Comparison of ENCODE assay signal across 22 cellular contexts in genomic region chr11:61258546-61258945, GRCh38. TPM values are rescaled to one million over a fixed set of nuclear protein-coding genes. Genes with fewer than 3 reads are reported as not detected.
A peak's percentile ranks its signal among the peaks of the same experiment; 100 is the strongest.
DNase-seq lines count a peak whose midpoint lies in the region; ATAC-seq, FAIRE-seq and TF ChIP-seq lines count a peak whose summit lies in the region.
"Had no signal": no experiment of that assay in that cellular context is flagged by ENCODE, and none has a peak within 500 bp of the region (broad histone marks: within the 10 kb centered on the region; RNA-seq: fewer than 3 reads in every experiment).

No MANE protein-coding gene starts in this region.

- H3K4me1 ChIP-seq in HepG2 (ENCODE audit: insufficient read depth, low read length): peaks cover 8% of the 10 kb centered on the region; the same call in 1 of the 2 replicates
- no peaks in the 10 kb centered on the region for H3K4me1 ChIP-seq in right lobe of liver
- H3K4me1 ChIP-seq in BLaER1: peaks cover 20% of the 10 kb centered on the region
- H3K4me1 ChIP-seq in upper lobe of right lung: no peaks in the 10 kb centered on the region
- H3K4me1 ChIP-seq: A549, BE2C, Caco-2 had no signal

- TF ChIP-seq POLR2A in HepG2 (IDR thresholded peaks at IDR 0.05; ENCODE audit: insufficient read depth in 1 of 2, low read depth in 2 of 2, low read length in 2 of 2) (no peak), right lobe of liver (IDR thresholded peaks at IDR 0.05) (no peak)

- H3K27ac ChIP-seq in HepG2 (ENCODE audit: extremely low read length, insufficient read depth, low read length): no peak overlapping the region
- H3K27ac ChIP-seq in right lobe of liver: no peak overlapping the region
- H3K27ac ChIP-seq in BLaER1: 0 out of 2 replicates have a peak overlapping the region, but pooled peaks have one; percentile 6
- H3K27ac ChIP-seq in upper lobe of right lung: no peak overlapping the region
- H3K27ac ChIP-seq: 22Rv1; A549; BLaER1 treated with 17β-estradiol and CSF1 and Interleukin-3, amounts not matched to agents 10 nM and 100 nM; C4-2B had no signal

- peaks cover 11 to 46% of the 10 kb centered on the region in 2 experiments for H3K36me3 ChIP-seq in HepG2 (replicated peaks in 1 of 2; ENCODE audit: control insufficient read depth in 1 of 2, insufficient read depth in 2 of 2, low read length in 2 of 2)
- no peaks in the 10 kb centered on the region for H3K36me3 ChIP-seq in right lobe of liver
- H3K36me3 ChIP-seq in BLaER1: peaks cover 83% of the 10 kb centered on the region
- no peaks in the 10 kb centered on the region for H3K36me3 ChIP-seq in upper lobe of right lung
- H3K36me3 ChIP-seq: BE2C had no signal

- H3K79me2 ChIP-seq in HepG2 (ENCODE audit: insufficient read depth, low read length): no peaks in the 10 kb centered on the region

- H3K9me3 ChIP-seq in HepG2 (ENCODE audit: low read length) (no peaks in the 10 kb centered on the region), right lobe of liver (no peaks in the 10 kb centered on the region), BLaER1 (no peaks in the 10 kb centered on the region), upper lobe of right lung (no peaks in the 10 kb centered on the region)
- H3K9me3 ChIP-seq: A549; BE2C; BLaER1 treated with 17β-estradiol and CSF1 and Interleukin-3, amounts not matched to agents 10 nM and 100 nM; Caco-2 had no signal

- TF ChIP-seq CTCF in HepG2 (CRISPR knock-in tag; IDR thresholded peaks at IDR 0.05) (no peak), right lobe of liver (IDR thresholded peaks at IDR 0.05) (no peak), upper lobe of right lung (IDR thresholded peaks at IDR 0.05) (no peak)

- H3K27me3 ChIP-seq in HepG2 (ENCODE audit: control insufficient read depth in 1 of 2, insufficient read depth in 2 of 2, low read length in 2 of 2) (no peaks in the 10 kb centered on the region), right lobe of liver (no peaks in the 10 kb centered on the region), BLaER1 (no peaks in the 10 kb centered on the region), upper lobe of right lung (no peaks in the 10 kb centered on the region)
- H3K27me3 ChIP-seq: BE2C; BLaER1 treated with 17β-estradiol and CSF1 and Interleukin-3, amounts not matched to agents 10 nM and 100 nM had no signal

- H3K4me3 ChIP-seq in HepG2 (replicated peaks in 1 of 3; ENCODE audit: insufficient read depth in 1 of 3, low read depth in 2 of 3, low read length in 3 of 3) (no peak overlapping the region), right lobe of liver (no peak overlapping the region), BLaER1 (no peak overlapping the region), upper lobe of right lung (no peak overlapping the region)
- H3K4me3 ChIP-seq: A549; BLaER1 treated with 17β-estradiol and CSF1 and Interleukin-3, amounts not matched to agents 10 nM and 100 nM had no signal

- 97% methylated on average over 9 of the region's 9 CpGs for whole genome bisulfite sequencing in HepG2 (ENCODE audit: low lambda C conversion rate)
- WGBS in right lobe of liver (ENCODE audit: insufficient coverage, low coverage, low lambda C conversion rate, missing lambda C conversion rate): 81% methylated on average over 4 of the region's 9 CpGs

- no peak for DNase-seq in HepG2 (ENCODE audit: low spot score)
- no peak for DNase-seq in right lobe of liver
- DNase-seq in iPS-NIHi7 (ENCODE audit: extremely low spot score): peak; percentile 7
- DNase-seq in upper lobe of right lung: no peak
- DNase-seq in activated naive CD4-positive, alpha-beta T cell treated with anti-CD3 and anti-CD28 coated beads, Interleukin-2, amount 50 U/mL, for 16 hours: no peak
- DNase-seq in ACHN: no peak
- DNase-seq: BE2C; Caco-2; Calu3; CD4-positive, alpha-beta T cell; CD8-positive, alpha-beta T cell; DMS79 treated with DMSO at 0.1 percent for 48 hours; GF-D8 had no signal

- TF ChIP-seq RAD21 in HepG2 (CRISPR knock-in tag; IDR thresholded peaks at IDR 0.05): no peak

- no TSS peak for BruUV-seq in HepG2 (replicated peaks; lab: Mats Ljungman, UMichigan)

- no peak overlapping the region for H3K4me2 ChIP-seq in HepG2 (ENCODE audit: low read depth, low read length)
- H3K4me2 ChIP-seq in BLaER1: no peak overlapping the region
- H3K4me2 ChIP-seq: A549; BLaER1 treated with 17β-estradiol and CSF1 and Interleukin-3, amounts not matched to agents 10 nM and 100 nM had no signal

- POLR2A ChIA-PET in HepG2 (lab: Yijun Ruan, JAX): no interaction called here

- in situ Hi-C loops in HepG2 (cut with HindIII; ENCODE audit: extremely low pct_ligation_motif_present, low pct_unique_long_range_greater_than_20kb): no loop called here
- in situ Hi-C loops in ACHN (cut with HindIII; ENCODE audit: low pct_ligation_motif_present, low pct_unique_long_range_greater_than_20kb, low sequenced_read_pairs): no loop called here

- no peak overlapping the region for H2AFZ ChIP-seq in HepG2 (ENCODE audit: low read length)

- H3K9ac ChIP-seq in HepG2 (ENCODE audit: insufficient read depth, low read depth, low read length): no peak overlapping the region
- no peak overlapping the region for H3K9ac ChIP-seq in BLaER1
- H3K9ac ChIP-seq: BLaER1 treated with 17β-estradiol and CSF1 and Interleukin-3, amounts not matched to agents 10 nM and 100 nM had no signal

- intact Hi-C loops in HepG2 (cut with micrococcal nuclease; ENCODE audit: unreplicated experiment) (loop anchor here (10.0 kb wide), 2 partner anchors 76 to 126 kb away; partner anchors contain the start of genes DDB1 and TKFC), right lobe of liver (cut with DNase I) (no loop called here), upper lobe of right lung (cut with DNase I) (no loop called here)

- CTCF ChIA-PET in HepG2 (lab: Yijun Ruan, JAX; ENCODE audit: low intra/inter-chr PET ratio, low total read pairs): no interaction called here

- ATAC-seq in HepG2: no peak
- ATAC-seq in right lobe of liver: no peak
- peak; percentile 5 for ATAC-seq in upper lobe of right lung
- ATAC-seq: A549; CD8-positive, alpha-beta T cell had no signal

- no peak for FAIRE-seq in HepG2 (lab: Jason Lieb, UNC)
- FAIRE-seq: A549, D721Med, G401.6, GM12891 had no signal

- TF ChIP-seq EP300 in HepG2 (IDR thresholded peaks at IDR 0.05; ENCODE audit: low read depth in 2 of 2, low read length in 2 of 2) (no peak), HepG2 (CRISPR knock-in tag; IDR thresholded peaks at IDR 0.05; ENCODE audit: borderline replicate concordance) (no peak)

- H4K20me1 ChIP-seq in HepG2 (ENCODE audit: insufficient read depth, low read length) (peaks cover 5% of the 10 kb centered on the region; the same call in 1 of the 2 replicates), BLaER1 (peaks cover 48% of the 10 kb centered on the region)

RNA-seq across cellular contexts. Expression of gene PGA5, which starts 17.6 kb away (rescaled TPM):
- total RNA-seq in HepG2 (2016; rRNA removed; fragmentation: Illumina TruSeq; extraction: Trizol) (not detected in 2 replicates), right lobe of liver (under 1 TPM in 2 of 6 experiments, not detected in 4; 0.20 to 1.00 TPM), upper lobe of right lung (not detected)
- total RNA-seq in HepG2 (2016; cell fraction: cytosol; rRNA removed; fragmentation: Illumina TruSeq; extraction: Trizol; ENCODE audit: low read depth): not detected in 2 replicates
- total RNA-seq in HepG2 (2016; cell fraction: insoluble cytoplasmic fraction; rRNA removed; fragmentation: Illumina TruSeq; extraction: Trizol): not detected in 2 replicates
- total RNA-seq in HepG2 (2016; cell fraction: membrane; rRNA removed; fragmentation: Illumina TruSeq; extraction: Trizol): not detected in 2 replicates
- not detected in 2 replicates for total RNA-seq in HepG2 (2016; cell fraction: nucleus; rRNA removed; fragmentation: Illumina TruSeq; extraction: Trizol)
- not detected in 2 replicates for polyA plus RNA-seq in HepG2 (2011; rRNA removed)
- not detected in 2 replicates for polyA plus RNA-seq in HepG2 (2011; cell fraction: cytosol; rRNA removed)
- polyA plus RNA-seq in HepG2 (2011; cell fraction: nucleus; rRNA removed): not detected in 2 replicates
- 0.53 and 0.99 TPM in 2 replicates for polyA plus RNA-seq in HepG2 (2012)
- polyA plus RNA-seq in HepG2 (2016; cell fraction: cytosol; fragmentation: Illumina TruSeq; extraction: Trizol; ENCODE audit: low read depth): not detected in 2 replicates
- polyA plus RNA-seq in HepG2 (2016; cell fraction: insoluble cytoplasmic fraction; fragmentation: Illumina TruSeq; extraction: Trizol; ENCODE audit: low read depth): not detected in 2 replicates
- polyA plus RNA-seq in HepG2 (2016; cell fraction: membrane; fragmentation: Illumina TruSeq; extraction: Trizol; ENCODE audit: low read depth): not detected in 2 replicates
- not detected in 2 replicates for polyA plus RNA-seq in HepG2 (2016; cell fraction: nucleus; fragmentation: Illumina TruSeq; extraction: Trizol; ENCODE audit: insufficient read depth, low read depth)
- polyA minus RNA-seq in HepG2 (2011; rRNA and poly(A)+ RNA removed; ENCODE audit: low replicate concordance): not detected in 2 replicates
- polyA minus RNA-seq in HepG2 (2011; cell fraction: cytosol; rRNA and poly(A)+ RNA removed): not detected in 2 replicates
- polyA minus RNA-seq in HepG2 (2011; cell fraction: nucleus; rRNA and poly(A)+ RNA removed): not detected in 2 replicates
- total RNA-seq: A172; Caco-2; Calu3; CD4-positive, alpha-beta T cell; CD8-positive, alpha-beta T cell had no signal
- polyA plus RNA-seq: A549 had no signal

RNA-seq across cellular contexts. Expression of gene PGA4, which starts 36.4 kb away (rescaled TPM):
- total RNA-seq in HepG2 (2016; rRNA removed; fragmentation: Illumina TruSeq; extraction: Trizol) (not detected in 2 replicates), right lobe of liver (1 to 10 TPM in 1 of 6 experiments, under 1 TPM in 3, not detected in 2; 0.15 to 1.5 (median 0.52) TPM), upper lobe of right lung (0.67 TPM)
- total RNA-seq in HepG2 (2016; cell fraction: cytosol; rRNA removed; fragmentation: Illumina TruSeq; extraction: Trizol; ENCODE audit: low read depth): not detected in 2 replicates
- not detected in 2 replicates for total RNA-seq in HepG2 (2016; cell fraction: insoluble cytoplasmic fraction; rRNA removed; fragmentation: Illumina TruSeq; extraction: Trizol)
- total RNA-seq in HepG2 (2016; cell fraction: membrane; rRNA removed; fragmentation: Illumina TruSeq; extraction: Trizol): not detected in 2 replicates
- total RNA-seq in HepG2 (2016; cell fraction: nucleus; rRNA removed; fragmentation: Illumina TruSeq; extraction: Trizol): not detected in 2 replicates
- polyA plus RNA-seq in HepG2 (2011; rRNA removed): not detected in 2 replicates
- polyA plus RNA-seq in HepG2 (2011; cell fraction: cytosol; rRNA removed): not detected in 2 replicates
- not detected in 2 replicates for polyA plus RNA-seq in HepG2 (2011; cell fraction: nucleus; rRNA removed)
- polyA plus RNA-seq in HepG2 (2012): 0.17 TPM in 1 of 2 replicates, not detected in the other
- polyA plus RNA-seq in HepG2 (2016; cell fraction: cytosol; fragmentation: Illumina TruSeq; extraction: Trizol; ENCODE audit: low read depth): not detected in 2 replicates
- not detected in 2 replicates for polyA plus RNA-seq in HepG2 (2016; cell fraction: insoluble cytoplasmic fraction; fragmentation: Illumina TruSeq; extraction: Trizol; ENCODE audit: low read depth)
- polyA plus RNA-seq in HepG2 (2016; cell fraction: membrane; fragmentation: Illumina TruSeq; extraction: Trizol; ENCODE audit: low read depth): not detected in 2 replicates
- polyA plus RNA-seq in HepG2 (2016; cell fraction: nucleus; fragmentation: Illumina TruSeq; extraction: Trizol; ENCODE audit: insufficient read depth, low read depth): not detected in 2 replicates
- polyA minus RNA-seq in HepG2 (2011; rRNA and poly(A)+ RNA removed; ENCODE audit: low replicate concordance): 0.04 TPM in 1 of 2 replicates, not detected in the other
- not detected in 2 replicates for polyA minus RNA-seq in HepG2 (2011; cell fraction: cytosol; rRNA and poly(A)+ RNA removed)
- polyA minus RNA-seq in HepG2 (2011; cell fraction: nucleus; rRNA and poly(A)+ RNA removed): not detected in 2 replicates
- total RNA-seq: A172; Caco-2; Calu3; CD4-positive, alpha-beta T cell; CD8-positive, alpha-beta T cell had no signal
- polyA plus RNA-seq: A549 had no signal

RNA-seq across cellular contexts. Expression of gene VWCE, which starts 36.6 kb away (rescaled TPM):
- total RNA-seq in HepG2 (2016; rRNA removed; fragmentation: Illumina TruSeq; extraction: Trizol) (10.4 and 27.6 TPM in 2 replicates), right lobe of liver (10 to 100 TPM in 2 of 6 experiments, 1 to 10 TPM in 4; 2.3 to 37.1 (median 6.0) TPM), upper lobe of right lung (1.5 TPM)
- total RNA-seq in HepG2 (2016; cell fraction: cytosol; rRNA removed; fragmentation: Illumina TruSeq; extraction: Trizol; ENCODE audit: low read depth): 21.1 and 23.2 TPM in 2 replicates
- total RNA-seq in HepG2 (2016; cell fraction: insoluble cytoplasmic fraction; rRNA removed; fragmentation: Illumina TruSeq; extraction: Trizol): 9.5 and 29.7 TPM in 2 replicates
- total RNA-seq in HepG2 (2016; cell fraction: membrane; rRNA removed; fragmentation: Illumina TruSeq; extraction: Trizol): 16.2 and 16.5 TPM in 2 replicates
- total RNA-seq in HepG2 (2016; cell fraction: nucleus; rRNA removed; fragmentation: Illumina TruSeq; extraction: Trizol): 45.6 and 50.3 TPM in 2 replicates
- polyA plus RNA-seq in HepG2 (2011; rRNA removed): 58.3 and 59.7 TPM in 2 replicates
- polyA plus RNA-seq in HepG2 (2011; cell fraction: cytosol; rRNA removed): 16.1 and 23.9 TPM in 2 replicates
- polyA plus RNA-seq in HepG2 (2011; cell fraction: nucleus; rRNA removed): 269 and 312 TPM in 2 replicates
- 91.9 and 92.4 TPM in 2 replicates for polyA plus RNA-seq in HepG2 (2012)
- polyA plus RNA-seq in HepG2 (2016; cell fraction: cytosol; fragmentation: Illumina TruSeq; extraction: Trizol; ENCODE audit: low read depth): 7.3 and 7.8 TPM in 2 replicates
- polyA plus RNA-seq in HepG2 (2016; cell fraction: insoluble cytoplasmic fraction; fragmentation: Illumina TruSeq; extraction: Trizol; ENCODE audit: low read depth): 16.7 and 20.6 TPM in 2 replicates
- 11.9 and 13.4 TPM in 2 replicates for polyA plus RNA-seq in HepG2 (2016; cell fraction: membrane; fragmentation: Illumina TruSeq; extraction: Trizol; ENCODE audit: low read depth)
- polyA plus RNA-seq in HepG2 (2016; cell fraction: nucleus; fragmentation: Illumina TruSeq; extraction: Trizol; ENCODE audit: insufficient read depth, low read depth): 214 and 228 TPM in 2 replicates
- 0.94 and 72.8 TPM in 2 replicates for polyA minus RNA-seq in HepG2 (2011; rRNA and poly(A)+ RNA removed; ENCODE audit: low replicate concordance)
- 17.8 and 19.7 TPM in 2 replicates for polyA minus RNA-seq in HepG2 (2011; cell fraction: cytosol; rRNA and poly(A)+ RNA removed)
- 60.5 and 66.8 TPM in 2 replicates for polyA minus RNA-seq in HepG2 (2011; cell fraction: nucleus; rRNA and poly(A)+ RNA removed)
- total RNA-seq: A172 had no signal

RNA-seq across cellular contexts. Expression of gene PGA3, which starts 55.2 kb away (rescaled TPM):
- total RNA-seq in HepG2 (2016; rRNA removed; fragmentation: Illumina TruSeq; extraction: Trizol): not detected in 2 replicates
- total RNA-seq in HepG2 (2016; cell fraction: cytosol; rRNA removed; fragmentation: Illumina TruSeq; extraction: Trizol; ENCODE audit: low read depth): not detected in 2 replicates
- not detected in 2 replicates for total RNA-seq in HepG2 (2016; cell fraction: insoluble cytoplasmic fraction; rRNA removed; fragmentation: Illumina TruSeq; extraction: Trizol)
- total RNA-seq in HepG2 (2016; cell fraction: membrane; rRNA removed; fragmentation: Illumina TruSeq; extraction: Trizol): not detected in 2 replicates
- total RNA-seq in HepG2 (2016; cell fraction: nucleus; rRNA removed; fragmentation: Illumina TruSeq; extraction: Trizol): not detected in 2 replicates
- not detected in 2 replicates for polyA plus RNA-seq in HepG2 (2011; rRNA removed)
- not detected in 2 replicates for polyA plus RNA-seq in HepG2 (2011; cell fraction: cytosol; rRNA removed)
- not detected in 2 replicates for polyA plus RNA-seq in HepG2 (2011; cell fraction: nucleus; rRNA removed)
- not detected in 2 replicates for polyA plus RNA-seq in HepG2 (2012)
- polyA plus RNA-seq in HepG2 (2016; cell fraction: cytosol; fragmentation: Illumina TruSeq; extraction: Trizol; ENCODE audit: low read depth): not detected in 2 replicates
- polyA plus RNA-seq in HepG2 (2016; cell fraction: insoluble cytoplasmic fraction; fragmentation: Illumina TruSeq; extraction: Trizol; ENCODE audit: low read depth): not detected in 2 replicates
- not detected in 2 replicates for polyA plus RNA-seq in HepG2 (2016; cell fraction: membrane; fragmentation: Illumina TruSeq; extraction: Trizol; ENCODE audit: low read depth)
- polyA plus RNA-seq in HepG2 (2016; cell fraction: nucleus; fragmentation: Illumina TruSeq; extraction: Trizol; ENCODE audit: insufficient read depth, low read depth): not detected in 2 replicates
- polyA minus RNA-seq in HepG2 (2011; rRNA and poly(A)+ RNA removed; ENCODE audit: low replicate concordance): not detected in 2 replicates
- not detected in 2 replicates for polyA minus RNA-seq in HepG2 (2011; cell fraction: cytosol; rRNA and poly(A)+ RNA removed)
- not detected in 2 replicates for polyA minus RNA-seq in HepG2 (2011; cell fraction: nucleus; rRNA and poly(A)+ RNA removed)
- total RNA-seq in right lobe of liver: under 1 TPM in 3 of 6 experiments, not detected in 3; 0.15 to 0.55 (median 0.23) TPM
- not detected for total RNA-seq in upper lobe of right lung
- total RNA-seq: A172; Caco-2; Calu3; CD4-positive, alpha-beta T cell; CD8-positive, alpha-beta T cell had no signal
- polyA plus RNA-seq: A549 had no signal
